ENCODE assay signal across 19 cellular contexts in genomic region chr1:233254039-233254362, GRCh38.
"Had no signal": no experiment of that assay in that cellular context is flagged by ENCODE, and none has a peak within 500 bp of the region (broad histone marks: within the 10 kb centered on the region; RNA-seq: fewer than 3 reads in every experiment).

No MANE protein-coding gene starts in this region.

- H3K27me3 Mint-ChIP-seq: activated B cell treated with CpG ODN at 0.5 μM for 24 hours; activated CD4-positive, alpha-beta T cell treated with anti-CD3 and anti-CD28 coated beads, Interleukin-2, amount 10 ng/mL, durations not matched to agents 7 days and 5 days; naive B cell; stimulated activated memory B cell treated with anti-CD40 and anti-IgM and Interleukin-4, amounts not matched to agents 10 μg/mL and 1 μg/mL and 100 μg/mL, for 72 hours had no signal

- H3K4me3 ChIP-seq: esophagus muscularis mucosa, left ventricle myocardium inferior, tibial nerve had no signal

- DNase-seq: activated B cell treated with CpG ODN at 0.5 μM for 24 hours; activated CD4-positive, alpha-beta T cell treated with anti-CD3 and anti-CD28 coated beads, Interleukin-2, amount 10 ng/mL, durations not matched to agents 7 days and 5 days; activated CD8-positive, alpha-beta memory T cell treated with anti-CD3 and anti-CD28 coated beads for 24 hours; activated T-cell treated with anti-CD3 and anti-CD28 coated beads for 4 hours; amniotic stem cell; brain microvascular endothelial cell; head of caudate nucleus; left ventricle myocardium inferior; mesendoderm; naive B cell; right cardiac atrium had no signal

- H3K9me3 Mint-ChIP-seq: activated B cell treated with CpG ODN at 0.5 μM for 24 hours; activated CD4-positive, alpha-beta T cell treated with anti-CD3 and anti-CD28 coated beads, Interleukin-2, amount 10 ng/mL, durations not matched to agents 7 days and 5 days; activated naive CD4-positive, alpha-beta T cell treated with anti-CD3 and anti-CD28 coated beads, Interleukin-2, amount 50 U/mL, for 72 hours; activated T-helper 2 cell treated with anti-CD3 and anti-CD28 coated beads, Interferon-gamma antibody, Interleukin-2, Interleukin-4, amounts not matched to agents 10 μg/mL and 5 μg/mL and 100 μg/mL, durations not matched to agents 14 hours and 24 hours and 36 hours; naive B cell; stimulated activated memory B cell treated with anti-CD40 and anti-IgM and Interleukin-4, amounts not matched to agents 10 μg/mL and 1 μg/mL and 100 μg/mL, for 72 hours; T-helper 1 cell treated with Interleukin-12 subunit alpha and Interleukin-12 subunit beta and Interleukin-4 antibody, amounts not matched to agents 30 μg/mL and 1 μg/mL, for 36 hours had no signal

- H3K36me3 ChIP-seq: left ventricle myocardium inferior, neutrophil had no signal

- H3K4me1 Mint-ChIP-seq: activated B cell treated with CpG ODN at 0.5 μM for 24 hours; naive B cell; stimulated activated memory B cell treated with anti-CD40 and anti-IgM and Interleukin-4, amounts not matched to agents 10 μg/mL and 1 μg/mL and 100 μg/mL, for 72 hours had no signal

- H3K4me3 Mint-ChIP-seq: activated B cell treated with CpG ODN at 0.5 μM for 24 hours; activated CD4-positive, alpha-beta T cell treated with anti-CD3 and anti-CD28 coated beads, Interleukin-2, amount 10 ng/mL, durations not matched to agents 7 days and 5 days; naive B cell; stimulated activated memory B cell treated with anti-CD40 and anti-IgM and Interleukin-4, amounts not matched to agents 10 μg/mL and 1 μg/mL and 100 μg/mL, for 72 hours; T-helper 1 cell treated with Interleukin-12 subunit alpha and Interleukin-12 subunit beta and Interleukin-4 antibody, amounts not matched to agents 30 μg/mL and 1 μg/mL, for 36 hours had no signal

- H3K27me3 ChIP-seq: brain microvascular endothelial cell, esophagus muscularis mucosa, neutrophil, tibial nerve had no signal

- H3K9me3 ChIP-seq: esophagus muscularis mucosa, left ventricle myocardium inferior, neutrophil, tibial nerve had no signal

- H3K4me1 ChIP-seq: tibial nerve had no signal

- H3K27ac Mint-ChIP-seq: activated B cell treated with CpG ODN at 0.5 μM for 24 hours; activated CD4-positive, alpha-beta T cell treated with anti-CD3 and anti-CD28 coated beads, Interleukin-2, amount 10 ng/mL, durations not matched to agents 7 days and 5 days; activated naive CD4-positive, alpha-beta T cell treated with anti-CD3 and anti-CD28 coated beads, Interleukin-2, amount 50 U/mL, for 72 hours; activated T-helper 2 cell treated with anti-CD3 and anti-CD28 coated beads, Interferon-gamma antibody, Interleukin-2, Interleukin-4, amounts not matched to agents 10 μg/mL and 5 μg/mL and 100 μg/mL, durations not matched to agents 14 hours and 24 hours and 36 hours; naive B cell; stimulated activated memory B cell treated with anti-CD40 and anti-IgM and Interleukin-4, amounts not matched to agents 10 μg/mL and 1 μg/mL and 100 μg/mL, for 72 hours; T-helper 1 cell treated with Interleukin-12 subunit alpha and Interleukin-12 subunit beta and Interleukin-4 antibody, amounts not matched to agents 30 μg/mL and 1 μg/mL, for 36 hours had no signal

- H3K27ac ChIP-seq: brain microvascular endothelial cell, esophagus muscularis mucosa, left ventricle myocardium inferior, neutrophil, tibial nerve had no signal

- ATAC-seq: activated naive CD4-positive, alpha-beta T cell treated with anti-CD3 and anti-CD28 coated beads, Interleukin-2, amount 50 U/mL, for 72 hours; right cardiac atrium; SK-N-SH treated with all-trans-retinoic acid at 6 μM for 48 hours; stimulated activated memory B cell treated with anti-CD40 and anti-IgM and Interleukin-4, amounts not matched to agents 10 μg/mL and 1 μg/mL and 100 μg/mL, for 72 hours had no signal
